6 cellular contexts compared by ENCODE assay signal in genomic region chr22:50199836-50200332, GRCh38. TPM values are rescaled to one million over a fixed set of nuclear protein-coding genes. Genes with fewer than 3 reads are reported as not detected.
A peak's percentile ranks its signal among the peaks of the same experiment; 100 is the strongest.
DNase-seq lines count a peak whose midpoint lies in the region; ATAC-seq and TF ChIP-seq lines count a peak whose summit lies in the region.

No MANE protein-coding gene starts in this region.

- H3K36me3 ChIP-seq in GM23338 (ENCODE audit: insufficient read depth): no peaks in the 10 kb centered on the region; the same call in 1 of the 2 replicates
- peaks cover 4 to 35% of the 10 kb centered on the region in 2 donors for H3K36me3 ChIP-seq in lung (ENCODE audit: control insufficient read depth in 2 of 2, insufficient read depth in 2 of 2, low read length in 2 of 2)

- no peak for TF ChIP-seq CTCF in GM23338 (conservative IDR thresholded peaks at IDR 0.05; ENCODE audit: low read depth in 2 of 2)
- TF ChIP-seq CTCF in lung (IDR thresholded peaks at IDR 0.05; ENCODE audit: control extremely low read depth, extremely low read depth): no peak

- H3K4me1 Mint-ChIP-seq in GM23338: peaks cover 12% of the 10 kb centered on the region

- H3K27ac ChIP-seq in GM23338 (ENCODE audit: low read depth) (no peak overlapping the region), lung (ENCODE audit: low read depth in 1 of 2, low read length in 1 of 2) (no peak overlapping the region)

- peak overlapping the region; percentile 87 for H3K4me2 ChIP-seq in GM23338

- no peaks in the 10 kb centered on the region for H3K9me2 ChIP-seq in GM23338 (ENCODE audit: insufficient read depth)

- H3K4me3 ChIP-seq in GM23338: peak overlapping the region; percentile 72
- H3K4me3 ChIP-seq in lung: peak overlapping the region; percentile 71

- WGBS in lung, 2 donors: 8 to 12% methylated on average over 24 to 25 of the region's 25 CpGs

- peak overlapping the region; percentile 69 for H3K4me3 Mint-ChIP-seq in GM23338

- peaks cover 9% of the 10 kb centered on the region; the same call in 1 of the 2 replicates for H3K27me3 ChIP-seq in GM23338 (ENCODE audit: insufficient read depth)
- H3K27me3 ChIP-seq in lung (ENCODE audit: control insufficient read depth, insufficient read depth): no peaks in the 10 kb centered on the region

- peaks cover 22% of the 10 kb centered on the region for H3K36me3 Mint-ChIP-seq in GM23338 (ENCODE audit: low read depth)

- peak; percentile 69 for ATAC-seq in GM23338
- ATAC-seq in lung (ENCODE audit: insufficient read depth, low FRiP score): no peak
- no peak for ATAC-seq in HG02970 (IDR thresholded peaks at IDR 0.05; ENCODE audit: low FRiP score, unreplicated experiment)

- peaks cover 21% of the 10 kb centered on the region for H3K79me2 ChIP-seq in GM23338 (replicated peaks; ENCODE audit: insufficient read depth)

- H3K27ac Mint-ChIP-seq in GM23338: no peak overlapping the region

- peaks cover 6% of the 10 kb centered on the region; the same call in 2 of the 3 replicates for H3K9me3 Mint-ChIP-seq in GM23338

- peaks cover 14% of the 10 kb centered on the region for H3F3A ChIP-seq in GM23338 (replicated peaks; ENCODE audit: low read depth)

- peaks cover 8% of the 10 kb centered on the region; the same call in 1 of the 2 replicates for H3K4me1 ChIP-seq in GM23338 (ENCODE audit: insufficient read depth)
- H3K4me1 ChIP-seq in lung (ENCODE audit: control insufficient read depth in 2 of 2, insufficient read depth in 2 of 2, low read length in 2 of 2): peaks cover 0 to 15% of the 10 kb centered on the region in 2 donors

- H2AFZ ChIP-seq in GM23338: peak overlapping the region; percentile 43; the same call in 1 of the 2 replicates

- H3K27me3 Mint-ChIP-seq in GM23338 (ENCODE audit: insufficient read depth, low read depth, poor library complexity): peaks cover 8% of the 10 kb centered on the region

- no peaks in the 10 kb centered on the region for H3K9me3 ChIP-seq in lung (ENCODE audit: control insufficient read depth in 2 of 2, insufficient read depth in 1 of 2, low read length in 1 of 2)

- peaks cover 13% of the 10 kb centered on the region for H4K20me1 ChIP-seq in GM23338 (replicated peaks; ENCODE audit: insufficient read depth)

- DNase-seq in GM23338 (ENCODE audit: low spot score) (peak; percentile 81), lung (ENCODE audit: low spot score) (no peak), NCI-H146 treated with DMSO at 0.1 percent for 48 hours (lab: John Stamatoyannopoulos, UW; ENCODE audit: unreplicated experiment) (no peak)
- DNase-seq in activated CD8-positive, alpha-beta memory T cell treated with anti-CD3 and anti-CD28 coated beads, Interleukin-2, amount 50 U/mL, for 48 hours: peak; percentile 69
- no peak for DNase-seq in stimulated activated CD4-positive, alpha-beta T cell treated with anti-CD3 and anti-CD28 coated beads, Interleukin-15, amount 100 ng/mL, for 24 hours

TF ChIP-seq in GM23338, 12 proteins besides CTCF, POLR2A, EP300 and RAD21:
- no peak for TF ChIP-seq EZH2phosphoT487 (IDR thresholded peaks at IDR 0.05; ENCODE audit: unreplicated experiment)
- TF ChIP-seq POLR2AphosphoS5 (IDR thresholded peaks at IDR 0.05; ENCODE audit: low read depth): peak; percentile 51
- no peak for TF ChIP-seq STAT1 (IDR thresholded peaks at IDR 0.05; ENCODE audit: unreplicated experiment)
- TF ChIP-seq EZH2 (IDR thresholded peaks at IDR 0.05; ENCODE audit: low read depth, unreplicated experiment): no peak

RNA-seq across cellular contexts. Expression of gene SELENOO, which starts 0.9 kb away (rescaled TPM):
- total RNA-seq in GM23338 (2014; rRNA removed; shearing (Covaris generic)): 16.9 and 21.3 TPM in 2 replicates
- polyA plus RNA-seq in GM23338 (2016; fragmentation: Nextera tagmentation; extraction: Ambion mirVana) (6.8 and 8.6 TPM in 2 replicates), lung (10 to 100 TPM; 21.3 to 26.9 TPM)
- 10 to 100 TPM; 15.6 to 30.3 TPM for total RNA-seq in lung

RNA-seq across cellular contexts. Expression of gene TRABD, which starts 14.2 kb away (rescaled TPM):
- 58.6 and 66.1 TPM in 2 replicates for total RNA-seq in GM23338 (2014; rRNA removed; shearing (Covaris generic))
- polyA plus RNA-seq in GM23338 (2016; fragmentation: Nextera tagmentation; extraction: Ambion mirVana): 40.8 and 44.1 TPM in 2 replicates
- 10 to 100 TPM; 16.2 to 70.3 TPM for total RNA-seq in lung
- polyA plus RNA-seq in lung: 10 to 100 TPM; 54.1 to 72.7 TPM

RNA-seq across cellular contexts. Expression of gene PANX2, which starts 29.4 kb away (rescaled TPM):
- total RNA-seq in GM23338 (2014; rRNA removed; shearing (Covaris generic)): 5.1 and 5.9 TPM in 2 replicates
- polyA plus RNA-seq in GM23338 (2016; fragmentation: Nextera tagmentation; extraction: Ambion mirVana) (2.6 and 2.8 TPM in 2 replicates), lung (1 to 10 TPM; 2.3 to 3.0 TPM)
- 1 to 10 TPM in 1 of 2 donors, under 1 TPM in 1; 1.00 to 3.9 TPM for total RNA-seq in lung

RNA-seq across cellular contexts. Expression of gene TUBGCP6, which starts 44.9 kb away (rescaled TPM):
- total RNA-seq in GM23338 (2014; rRNA removed; shearing (Covaris generic)): 32.7 and 47.1 TPM in 2 replicates
- polyA plus RNA-seq in GM23338 (2016; fragmentation: Nextera tagmentation; extraction: Ambion mirVana) (18.6 TPM in 2 replicates), lung (10 to 100 TPM; 26.5 to 41.1 TPM)
- 10 to 100 TPM; 51.7 to 57.8 TPM for total RNA-seq in lung

RNA-seq across cellular contexts. Expression of gene HDAC10, which starts 51.2 kb away (rescaled TPM):
- total RNA-seq in GM23338 (2014; rRNA removed; shearing (Covaris generic)): 32.4 and 41.9 TPM in 2 replicates
- polyA plus RNA-seq in GM23338 (2016; fragmentation: Nextera tagmentation; extraction: Ambion mirVana) (4.1 and 5.1 TPM in 2 replicates), lung (10 to 100 TPM; 32.2 to 38.3 TPM)
- 10 to 100 TPM; 34.2 to 53.7 TPM for total RNA-seq in lung

Comparison
In these comparisons a context has a peak if more than half of its experiments do, and no peak if none do; other contexts are left out.
1. DNase-seq: peak in GM23338 (single experiment) and activated CD8-positive, alpha-beta memory T cell treated with anti-CD3 and anti-CD28 coated beads, Interleukin-2, amount 50 U/mL, for 48 hours (single experiment); none in lung (single experiment), NCI-H146 treated with DMSO at 0.1 percent for 48 hours (single experiment) and stimulated activated CD4-positive, alpha-beta T cell treated with anti-CD3 and anti-CD28 coated beads, Interleukin-15, amount 100 ng/mL, for 24 hours (single experiment).